ENCODE assay signal across 1 cellular context in the genomic region with DNA sequence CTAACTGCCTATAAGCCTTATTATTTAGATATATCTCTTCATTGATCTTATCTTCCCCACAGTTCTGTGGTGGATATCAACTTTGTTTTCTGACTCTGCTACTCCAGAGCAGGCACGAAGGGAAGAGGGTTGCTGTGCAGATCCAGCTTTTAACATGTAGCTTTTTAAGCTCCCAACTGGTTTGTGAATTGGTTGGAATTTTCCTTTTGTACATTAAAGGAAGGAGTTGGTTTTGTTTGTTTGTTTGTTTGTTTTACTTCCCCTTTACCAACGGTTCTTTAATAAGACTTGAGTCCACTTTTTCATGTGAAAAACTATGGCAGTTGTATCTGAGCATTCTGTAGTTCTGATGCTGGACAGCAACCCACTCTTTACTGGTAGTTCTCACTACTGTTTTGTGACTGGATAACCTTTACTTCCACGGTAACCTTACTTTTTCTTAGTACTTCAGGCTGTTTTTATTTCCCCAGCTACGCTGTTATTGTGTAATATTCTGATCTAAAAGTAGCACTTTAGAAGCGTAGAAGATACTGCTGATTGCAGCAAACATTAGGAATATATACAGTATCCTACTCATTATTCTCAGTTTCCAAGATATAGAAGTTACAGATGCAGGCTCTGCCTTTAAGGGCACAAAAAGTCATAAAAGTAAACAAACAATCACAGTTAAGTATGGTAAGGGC.
TF ChIP-seq lines count a peak whose summit lies in the region.

No MANE protein-coding gene starts in this region.

TF ChIP-seq in K562, 482 proteins besides CTCF, POLR2A, EP300 and RAD21:
- TF ChIP-seq SMARCA4 (IDR thresholded peaks at IDR 0.05) (0 out of 2 replicates have a peak, but pooled peaks have one; percentile 59), THRAP3 (IDR thresholded peaks at IDR 0.05; ENCODE audit: borderline replicate concordance) (0 out of 2 replicates have a peak, but pooled peaks have one; percentile 21), CBFA2T2 (conservative IDR thresholded peaks at IDR 0.05) (no peak), WHSC1 (IDR thresholded peaks at IDR 0.05; ENCODE audit: low read length) (no peak), PHF20 (IDR thresholded peaks at IDR 0.05; ENCODE audit: partially characterized antibody) (no peak), HDAC2 (IDR thresholded peaks at IDR 0.05) (peak; percentile 16; the same call in 1 of the 2 replicates), ARID2 (IDR thresholded peaks at IDR 0.05) (peak; percentile 75), ATF1 (CRISPR knock-in tag; IDR thresholded peaks at IDR 0.05) (no peak), ATF1 (tag; IDR thresholded peaks at IDR 0.05) (no peak), GATAD2B (IDR thresholded peaks at IDR 0.05; ENCODE audit: borderline replicate concordance) (0 out of 2 replicates have a peak, but pooled peaks have one; percentile 8), MIER1 (IDR thresholded peaks at IDR 0.05; ENCODE audit: low read depth) (peak; percentile 85), SMARCE1 (IDR thresholded peaks at IDR 0.05) (peak; percentile 49), EWSR1 (IDR thresholded peaks at IDR 0.05; ENCODE audit: borderline replicate concordance, low read depth, partially characterized antibody) (no peak), CBX8 (IDR thresholded peaks at IDR 0.05; ENCODE audit: borderline replicate concordance, extremely low read depth, low read depth, low read length, poor library complexity, severe bottlenecking) (no peak), CEBPG (CRISPR knock-in tag; IDR thresholded peaks at IDR 0.05) (no peak), CEBPG (tag; conservative IDR thresholded peaks at IDR 0.05 in 1 of 2, IDR thresholded peaks at IDR 0.05 in 1 of 2) (peak; percentile 51 to 66; a peak in 3 of 4 replicates), HDAC1 (IDR thresholded peaks at IDR 0.05) (0 out of 4 replicates have a peak, but pooled peaks of 1 of the 2 experiments have one; percentile 10), SRSF7 (optimal IDR thresholded peaks at IDR 0.05; ENCODE audit: low read depth, low read length) (no peak), PHF8 (IDR thresholded peaks at IDR 0.05; ENCODE audit: borderline replicate concordance, low read length) (no peak), EHMT2 (IDR thresholded peaks at IDR 0.05) (peak; percentile 93), ZNF175 (CRISPR knock-in tag; IDR thresholded peaks at IDR 0.05; ENCODE audit: low read depth) (0 out of 2 replicates have a peak, but pooled peaks have one; percentile 54), MAZ (CRISPR knock-in tag; conservative IDR thresholded peaks at IDR 0.05 in 1 of 2, IDR thresholded peaks at IDR 0.05 in 1 of 2) (0 out of 4 replicates have a peak, but pooled peaks of 1 of the 2 experiments have one; percentile 17), HNRNPL (IDR thresholded peaks at IDR 0.05; ENCODE audit: low read depth, low read length) (no peak), ARNT (IDR thresholded peaks at IDR 0.05) (no peak), CEBPB (tag; IDR thresholded peaks at IDR 0.05) (peak; percentile 82)
- TF ChIP-seq, protein P1, sequence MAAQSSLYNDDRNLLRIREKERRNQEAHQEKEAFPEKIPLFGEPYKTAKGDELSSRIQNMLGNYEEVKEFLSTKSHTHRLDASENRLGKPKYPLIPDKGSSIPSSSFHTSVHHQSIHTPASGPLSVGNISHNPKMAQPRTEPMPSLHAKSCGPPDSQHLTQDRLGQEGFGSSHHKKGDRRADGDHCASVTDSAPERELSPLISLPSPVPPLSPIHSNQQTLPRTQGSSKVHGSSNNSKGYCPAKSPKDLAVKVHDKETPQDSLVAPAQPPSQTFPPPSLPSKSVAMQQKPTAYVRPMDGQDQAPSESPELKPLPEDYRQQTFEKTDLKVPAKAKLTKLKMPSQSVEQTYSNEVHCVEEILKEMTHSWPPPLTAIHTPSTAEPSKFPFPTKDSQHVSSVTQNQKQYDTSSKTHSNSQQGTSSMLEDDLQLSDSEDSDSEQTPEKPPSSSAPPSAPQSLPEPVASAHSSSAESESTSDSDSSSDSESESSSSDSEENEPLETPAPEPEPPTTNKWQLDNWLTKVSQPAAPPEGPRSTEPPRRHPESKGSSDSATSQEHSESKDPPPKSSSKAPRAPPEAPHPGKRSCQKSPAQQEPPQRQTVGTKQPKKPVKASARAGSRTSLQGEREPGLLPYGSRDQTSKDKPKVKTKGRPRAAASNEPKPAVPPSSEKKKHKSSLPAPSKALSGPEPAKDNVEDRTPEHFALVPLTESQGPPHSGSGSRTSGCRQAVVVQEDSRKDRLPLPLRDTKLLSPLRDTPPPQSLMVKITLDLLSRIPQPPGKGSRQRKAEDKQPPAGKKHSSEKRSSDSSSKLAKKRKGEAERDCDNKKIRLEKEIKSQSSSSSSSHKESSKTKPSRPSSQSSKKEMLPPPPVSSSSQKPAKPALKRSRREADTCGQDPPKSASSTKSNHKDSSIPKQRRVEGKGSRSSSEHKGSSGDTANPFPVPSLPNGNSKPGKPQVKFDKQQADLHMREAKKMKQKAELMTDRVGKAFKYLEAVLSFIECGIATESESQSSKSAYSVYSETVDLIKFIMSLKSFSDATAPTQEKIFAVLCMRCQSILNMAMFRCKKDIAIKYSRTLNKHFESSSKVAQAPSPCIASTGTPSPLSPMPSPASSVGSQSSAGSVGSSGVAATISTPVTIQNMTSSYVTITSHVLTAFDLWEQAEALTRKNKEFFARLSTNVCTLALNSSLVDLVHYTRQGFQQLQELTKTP (IDR thresholded peaks at IDR 0.05; ENCODE audit: low read depth in 1 of 2, partially characterized antibody in 2 of 2) = peak in 1 of 2 experiments; percentile 64
- TF ChIP-seq, protein P2, sequence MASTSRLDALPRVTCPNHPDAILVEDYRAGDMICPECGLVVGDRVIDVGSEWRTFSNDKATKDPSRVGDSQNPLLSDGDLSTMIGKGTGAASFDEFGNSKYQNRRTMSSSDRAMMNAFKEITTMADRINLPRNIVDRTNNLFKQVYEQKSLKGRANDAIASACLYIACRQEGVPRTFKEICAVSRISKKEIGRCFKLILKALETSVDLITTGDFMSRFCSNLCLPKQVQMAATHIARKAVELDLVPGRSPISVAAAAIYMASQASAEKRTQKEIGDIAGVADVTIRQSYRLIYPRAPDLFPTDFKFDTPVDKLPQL (IDR thresholded peaks at IDR 0.05; ENCODE audit: extremely low read depth, insufficient read length) = no peak
- TF ChIP-seq, protein P3, sequence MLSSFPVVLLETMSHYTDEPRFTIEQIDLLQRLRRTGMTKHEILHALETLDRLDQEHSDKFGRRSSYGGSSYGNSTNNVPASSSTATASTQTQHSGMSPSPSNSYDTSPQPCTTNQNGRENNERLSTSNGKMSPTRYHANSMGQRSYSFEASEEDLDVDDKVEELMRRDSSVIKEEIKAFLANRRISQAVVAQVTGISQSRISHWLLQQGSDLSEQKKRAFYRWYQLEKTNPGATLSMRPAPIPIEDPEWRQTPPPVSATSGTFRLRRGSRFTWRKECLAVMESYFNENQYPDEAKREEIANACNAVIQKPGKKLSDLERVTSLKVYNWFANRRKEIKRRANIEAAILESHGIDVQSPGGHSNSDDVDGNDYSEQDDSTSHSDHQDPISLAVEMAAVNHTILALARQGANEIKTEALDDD (IDR thresholded peaks at IDR 0.05) = peak; percentile 80
- TF ChIP-seq, protein P4, sequence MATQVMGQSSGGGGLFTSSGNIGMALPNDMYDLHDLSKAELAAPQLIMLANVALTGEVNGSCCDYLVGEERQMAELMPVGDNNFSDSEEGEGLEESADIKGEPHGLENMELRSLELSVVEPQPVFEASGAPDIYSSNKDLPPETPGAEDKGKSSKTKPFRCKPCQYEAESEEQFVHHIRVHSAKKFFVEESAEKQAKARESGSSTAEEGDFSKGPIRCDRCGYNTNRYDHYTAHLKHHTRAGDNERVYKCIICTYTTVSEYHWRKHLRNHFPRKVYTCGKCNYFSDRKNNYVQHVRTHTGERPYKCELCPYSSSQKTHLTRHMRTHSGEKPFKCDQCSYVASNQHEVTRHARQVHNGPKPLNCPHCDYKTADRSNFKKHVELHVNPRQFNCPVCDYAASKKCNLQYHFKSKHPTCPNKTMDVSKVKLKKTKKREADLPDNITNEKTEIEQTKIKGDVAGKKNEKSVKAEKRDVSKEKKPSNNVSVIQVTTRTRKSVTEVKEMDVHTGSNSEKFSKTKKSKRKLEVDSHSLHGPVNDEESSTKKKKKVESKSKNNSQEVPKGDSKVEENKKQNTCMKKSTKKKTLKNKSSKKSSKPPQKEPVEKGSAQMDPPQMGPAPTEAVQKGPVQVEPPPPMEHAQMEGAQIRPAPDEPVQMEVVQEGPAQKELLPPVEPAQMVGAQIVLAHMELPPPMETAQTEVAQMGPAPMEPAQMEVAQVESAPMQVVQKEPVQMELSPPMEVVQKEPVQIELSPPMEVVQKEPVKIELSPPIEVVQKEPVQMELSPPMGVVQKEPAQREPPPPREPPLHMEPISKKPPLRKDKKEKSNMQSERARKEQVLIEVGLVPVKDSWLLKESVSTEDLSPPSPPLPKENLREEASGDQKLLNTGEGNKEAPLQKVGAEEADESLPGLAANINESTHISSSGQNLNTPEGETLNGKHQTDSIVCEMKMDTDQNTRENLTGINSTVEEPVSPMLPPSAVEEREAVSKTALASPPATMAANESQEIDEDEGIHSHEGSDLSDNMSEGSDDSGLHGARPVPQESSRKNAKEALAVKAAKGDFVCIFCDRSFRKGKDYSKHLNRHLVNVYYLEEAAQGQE (CRISPR knock-in tag; IDR thresholded peaks at IDR 0.05; ENCODE audit: low read depth) = peak; percentile 84
